Comparison of ENCODE assay signal across 8 cellular contexts in the genomic region with DNA sequence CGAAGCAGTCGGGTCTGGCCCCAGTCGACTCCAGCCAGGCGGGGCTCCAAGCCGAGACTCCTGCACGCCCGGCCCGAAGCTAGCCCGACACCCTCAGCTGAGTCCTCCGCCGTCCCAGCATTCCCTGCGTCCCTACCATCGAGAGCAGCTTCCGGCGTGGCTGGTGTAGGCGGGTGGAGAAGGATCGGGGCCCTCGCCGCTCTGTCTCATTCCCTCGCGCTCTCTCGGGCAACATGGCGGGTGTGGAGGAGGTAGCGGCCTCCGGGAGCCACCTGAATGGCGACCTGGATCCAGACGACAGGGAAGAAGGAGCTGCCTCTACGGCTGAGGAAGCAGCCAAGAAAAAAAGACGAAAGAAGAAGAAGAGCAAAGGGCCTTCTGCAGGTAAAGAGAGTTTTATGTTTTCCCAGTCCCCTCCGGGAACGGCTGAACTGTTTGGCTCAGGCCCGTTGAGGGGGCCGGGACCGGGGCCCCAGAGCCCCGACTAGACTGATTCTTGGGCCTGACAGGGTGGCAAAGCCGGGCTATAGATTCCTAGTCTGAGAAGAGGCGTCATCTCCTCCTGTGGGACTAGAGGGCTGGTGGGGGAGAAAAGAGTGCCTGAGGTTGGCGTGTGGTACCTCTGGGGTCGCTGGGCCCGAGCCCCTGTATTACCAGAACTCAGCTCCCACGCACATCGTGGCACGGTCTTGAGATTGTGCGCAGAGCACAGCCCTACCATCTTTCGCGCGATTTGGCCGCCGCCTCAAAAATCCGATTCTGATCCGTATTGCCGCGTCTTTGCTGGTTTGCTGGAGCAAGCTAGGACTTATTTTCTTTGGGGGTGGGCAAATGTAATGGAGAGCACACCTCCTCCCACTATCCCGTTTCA. TPM values are rescaled to one million over a fixed set of nuclear protein-coding genes. Genes with fewer than 3 reads are reported as not detected.
DNase-seq lines count a peak whose midpoint lies in the region; ATAC-seq and TF ChIP-seq lines count a peak whose summit lies in the region.

A gene (plus strand): TSS at position 206 of the 871 bp plus-strand sequence. CDS start 28 bp downstream, at position 234.

- H3K36me3 Mint-ChIP-seq in activated T-helper 17 cell treated with anti-CD3 and anti-CD28 coated beads, Interleukin-2, amount 50 U/mL, for 72 hours (ENCODE audit: low read depth), result peaks cover 53% of the 10 kb centered on the region
- H3K36me3 Mint-ChIP-seq in naive thymus-derived CD8-positive, alpha-beta T cell, result peaks cover 9 to 36% (median 23%) of the 10 kb centered on the region in 3 donors

- H3K9me3 Mint-ChIP-seq in activated T-helper 17 cell treated with anti-CD3 and anti-CD28 coated beads, Interleukin-2, amount 50 U/mL, for 72 hours, result no peaks in the 10 kb centered on the region
- H3K9me3 Mint-ChIP-seq in naive thymus-derived CD8-positive, alpha-beta T cell, result peaks cover 0 to 1% (median 0%) of the 10 kb centered on the region in 9 donors

- no peak for TF ChIP-seq CTCF in LNCaP clone FGC (IDR thresholded peaks at IDR 0.05; ENCODE audit: control insufficient read depth, extremely low read depth, insufficient read depth)
- TF ChIP-seq CTCF in RWPE1 (conservative IDR thresholded peaks at IDR 0.05; ENCODE audit: low read depth), result no peak
- no peak for TF ChIP-seq CTCF in fibroblast of lung (conservative IDR thresholded peaks at IDR 0.05 in 1 of 2, IDR thresholded peaks at IDR 0.05 in 1 of 2; ENCODE audit: low read depth in 1 of 2, low read length in 2 of 2)

- peak within 1 kb of the TSS; percentile 99 for H3K4me2 ChIP-seq in fibroblast of lung (ENCODE audit: extremely low read depth, insufficient read depth, low read length)

- H3K27ac ChIP-seq in RWPE1 (peak within 1 kb of the TSS; percentile 94), fibroblast of lung (ENCODE audit: insufficient read depth, low read length) (peak within 1 kb of the TSS; percentile 88)

- peak within 1 kb of the TSS; percentile 87 for H3K9ac ChIP-seq in fibroblast of lung (ENCODE audit: insufficient read depth, low read length)

- peak within 1 kb of the TSS; percentile 93 for H3K4me3 Mint-ChIP-seq in activated T-helper 17 cell treated with anti-CD3 and anti-CD28 coated beads, Interleukin-2, amount 50 U/mL, for 72 hours
- H3K4me3 Mint-ChIP-seq in naive thymus-derived CD8-positive, alpha-beta T cell, result peak within 1 kb of the TSS; percentile 89 to 100 (median 100)

- H3K9me3 ChIP-seq in fibroblast of lung (ENCODE audit: control insufficient read depth, insufficient read depth, low read depth, low read length), result no peaks in the 10 kb centered on the region

- ATAC-seq in activated T-helper 17 cell treated with anti-CD3 and anti-CD28 coated beads, Interleukin-2, amount 50 U/mL, for 72 hours (replicated peaks), result peak; percentile 97
- peak; percentile 95 to 97 for ATAC-seq in naive thymus-derived CD8-positive, alpha-beta T cell

- H3K4me3 ChIP-seq in LNCaP clone FGC (ENCODE audit: low read depth, low read length) (peak within 1 kb of the TSS; percentile 98), fibroblast of lung (replicated peaks in 1 of 4; ENCODE audit: control extremely low read depth in 1 of 4, insufficient read depth in 1 of 4, low read depth in 3 of 4, low read length in 4 of 4) (peak within 1 kb of the TSS; percentile 72 to 99 (median 86))

- CTCF ChIA-PET in RWPE1 (lab: Yijun Ruan, JAX), result interaction anchor here (0.6 kb wide), 1 partner anchor 27 kb away, joined by 3 read pairs; no protein-coding TSS in a partner anchor

- peak within 1 kb of the TSS; percentile 94 for H2AFZ ChIP-seq in fibroblast of lung (ENCODE audit: low read length)

- H3K36me3 ChIP-seq in fibroblast of lung (ENCODE audit: control insufficient read depth, insufficient read depth, low read length), result peaks cover under 1% of the 10 kb centered on the region

- H3K27me3 Mint-ChIP-seq in activated T-helper 17 cell treated with anti-CD3 and anti-CD28 coated beads, Interleukin-2, amount 50 U/mL, for 72 hours, result no peaks in the 10 kb centered on the region
- no peaks in the 10 kb centered on the region for H3K27me3 Mint-ChIP-seq in naive thymus-derived CD8-positive, alpha-beta T cell

- H4K20me1 ChIP-seq in fibroblast of lung (ENCODE audit: control insufficient read depth, extremely low read depth, insufficient read depth, low read length), result no peaks in the 10 kb centered on the region

- peaks cover 33% of the 10 kb centered on the region for H3K4me1 Mint-ChIP-seq in activated T-helper 17 cell treated with anti-CD3 and anti-CD28 coated beads, Interleukin-2, amount 50 U/mL, for 72 hours
- H3K4me1 Mint-ChIP-seq in naive thymus-derived CD8-positive, alpha-beta T cell, result peaks cover 20 to 62% (median 59%) of the 10 kb centered on the region in 4 donors

- H3K27ac Mint-ChIP-seq in activated T-helper 17 cell treated with anti-CD3 and anti-CD28 coated beads, Interleukin-2, amount 50 U/mL, for 72 hours, result peak within 1 kb of the TSS; percentile 98
- H3K27ac Mint-ChIP-seq in naive thymus-derived CD8-positive, alpha-beta T cell, result peak within 1 kb of the TSS; percentile 95 to 100 (median 100)

- H3K4me1 ChIP-seq in fibroblast of lung (ENCODE audit: control insufficient read depth, extremely low read depth, insufficient read depth, low read length), result peaks cover 4% of the 10 kb centered on the region

- DNase-seq in Daoy (ENCODE audit: low read depth), result peak; percentile 99
- DNase-seq in GOT3 (lab: John Stamatoyannopoulos, UW), result peak; percentile 75
- peak; percentile 93 for DNase-seq in LNCaP clone FGC (ENCODE audit: low read depth)
- DNase-seq in RWPE1 (ENCODE audit: low spot score), result peak; percentile 95
- DNase-seq in fibroblast of lung (ENCODE audit: low read depth in 2 of 2), result peak; percentile 96 to 97
- DNase-seq in naive thymus-derived CD8-positive, alpha-beta T cell, result peak; percentile 76 to 91 (median 88)
- DNase-seq in stimulated activated naive CD4-positive, alpha-beta T cell (lab: John Stamatoyannopoulos, UW), result peak; percentile 79 to 89 (median 84)

- no peaks in the 10 kb centered on the region for H3K27me3 ChIP-seq in fibroblast of lung (ENCODE audit: control insufficient read depth, insufficient read depth, low read length)

- POLR2A ChIA-PET in RWPE1 (lab: Yijun Ruan, JAX; ENCODE audit: low non-redundant PET), result interaction anchor here (0.6 to 1.0 kb wide), 2 partner anchors 12 to 140 kb away, joined by 3 to 4 read pairs; no protein-coding TSS in a partner anchor
- POLR2A ChIA-PET in naive thymus-derived CD8-positive, alpha-beta T cell (lab: Charles Lee), result interaction anchor here (0.9 to 3.6 kb wide), 22 partner anchors 8 to 1797 kb away, joined by 3 to 30 read pairs (median 6); a partner anchor contains a TSS

- H3K79me2 ChIP-seq in fibroblast of lung (ENCODE audit: control insufficient read depth, insufficient read depth, low read length), result peaks cover 51% of the 10 kb centered on the region

RNA-seq across cellular contexts. Expression of the gene that starts here (rescaled TPM):
- total RNA-seq in Daoy (2014; rRNA removed; shearing (Covaris generic)), result 175 and 227 TPM in 2 replicates
- 10 to 100 TPM; 73.4 to 95.8 TPM for total RNA-seq in activated T-helper 17 cell treated with anti-CD3 and anti-CD28 coated beads, Interleukin-2, amount 50 U/mL, for 72 hours
- 78.9 and 90.4 TPM in 2 replicates for total RNA-seq in fibroblast of lung
- 113 and 117 TPM in 2 replicates for polyA plus RNA-seq in fibroblast of lung
- 104 and 109 TPM in 2 replicates for polyA plus RNA-seq in fibroblast of lung (2012)
- 5.1 and 6.5 TPM in 2 replicates for polyA minus RNA-seq in fibroblast of lung (ENCODE audit: low replicate concordance)
- total RNA-seq in naive thymus-derived CD8-positive, alpha-beta T cell, result 10 to 100 TPM; 62.5 to 68.3 TPM
- polyA plus RNA-seq in naive thymus-derived CD8-positive, alpha-beta T cell, result 10 to 100 TPM; 35.9 to 40.3 (median 38.6) TPM

Comparison
In these comparisons a context has a peak if more than half of its experiments do, and no peak if none do; other contexts are left out.
1. Peak in every context shown above with its lines: DNase-seq, ATAC-seq, H3K4me3 ChIP-seq and H3K27ac ChIP-seq.